ENCODE assay signal across 11 cellular contexts in genomic region chrX:83416273-83416672, GRCh38.
A peak's percentile ranks its signal among the peaks of the same experiment; 100 is the strongest.
DNase-seq lines count a peak whose midpoint lies in the region; FAIRE-seq and TF ChIP-seq lines count a peak whose summit lies in the region.
"Had no signal": no experiment of that assay in that cellular context is flagged by ENCODE, and none has a peak within 500 bp of the region (broad histone marks: within the 10 kb centered on the region; RNA-seq: fewer than 3 reads in every experiment).

No MANE protein-coding gene starts in this region.

- H3K36me3 Mint-ChIP-seq in T-helper 2 cell treated with Interferon-gamma antibody and Interleukin-4, amounts not matched to agents 5 μg/mL and 100 μg/mL, for 36 hours (ENCODE audit: low read depth): no peaks in the 10 kb centered on the region

- H3K4me3 Mint-ChIP-seq in T-helper 2 cell treated with Interferon-gamma antibody and Interleukin-4, amounts not matched to agents 5 μg/mL and 100 μg/mL, for 36 hours: no peak overlapping the region

- no peak overlapping the region for H3K27ac Mint-ChIP-seq in T-helper 2 cell treated with Interferon-gamma antibody and Interleukin-4, amounts not matched to agents 5 μg/mL and 100 μg/mL, for 36 hours

- H3K36me3 ChIP-seq in HEK293 (ENCODE audit: control insufficient read depth in 2 of 2, insufficient read depth in 1 of 2, low read length in 2 of 2): no peaks in the 10 kb centered on the region

- DNase-seq in DMS53 (lab: John Stamatoyannopoulos, UW): peak; percentile 72
- no peak for DNase-seq in RCC 7860 (ENCODE audit: low spot score)
- DNase-seq in coronary artery (ENCODE audit: low spot score): no peak
- no peak for DNase-seq in T-helper 2 cell treated with Interferon-gamma antibody and Interleukin-4, amounts not matched to agents 5 μg/mL and 100 μg/mL, for 36 hours (ENCODE audit: low spot score)
- no peak for DNase-seq in NCI-H446 (lab: John Stamatoyannopoulos, UW)
- DNase-seq in activated T-cell treated with anti-CD3 and anti-CD28 coated beads, Interleukin-2, amount 50 U/mL, for 48 hours: no peak
- DNase-seq: Calu3; NCI-H2227 treated with DMSO at 0.1 percent for 48 hours; stimulated activated naive CD4-positive, alpha-beta T cell treated with Interleukin-2 at 50 U/mL for 16 hours had no signal

- no peaks in the 10 kb centered on the region for H3K27me3 Mint-ChIP-seq in T-helper 2 cell treated with Interferon-gamma antibody and Interleukin-4, amounts not matched to agents 5 μg/mL and 100 μg/mL, for 36 hours (ENCODE audit: low read depth)

- H3K9me3 Mint-ChIP-seq in T-helper 2 cell treated with Interferon-gamma antibody and Interleukin-4, amounts not matched to agents 5 μg/mL and 100 μg/mL, for 36 hours: no peaks in the 10 kb centered on the region

- no peaks in the 10 kb centered on the region for H3K4me1 ChIP-seq in HEK293 (ENCODE audit: control insufficient read depth, insufficient read depth, low read length)

- H3K4me3 ChIP-seq in HEK293 (ENCODE audit: low read depth, low read length) (no peak overlapping the region), coronary artery (no peak overlapping the region)

- FAIRE-seq in RCC 7860 (lab: Jason Lieb, UNC): peak; percentile 73
- FAIRE-seq in islet of Langerhans (lab: Jason Lieb, UNC): peak; percentile 79

- POLR2A ChIA-PET in HEK293 (lab: Yijun Ruan, JAX): no interaction called here

- no peaks in the 10 kb centered on the region for H3K9me3 ChIP-seq in HEK293 (ENCODE audit: control insufficient read depth, insufficient read depth, low read depth, low read length)

- no peak overlapping the region for H3K27ac ChIP-seq in HEK293 (ENCODE audit: extremely low read depth, low read depth, low read length)
- no peak overlapping the region for H3K27ac ChIP-seq in coronary artery

- TF ChIP-seq CTCF in HEK293 (tag by site-specific recombination; IDR thresholded peaks at IDR 0.05) (no peak), coronary artery (IDR thresholded peaks at IDR 0.05) (no peak)

- CTCF ChIA-PET in HEK293 (lab: Yijun Ruan, JAX): interaction anchor here (0.6 to 1.3 kb wide), 5 partner anchors 11 to 1072 kb away, joined by 3 to 4 read pairs (median 3); no protein-coding TSS in a partner anchor

- no peaks in the 10 kb centered on the region for H3K4me1 Mint-ChIP-seq in T-helper 2 cell treated with Interferon-gamma antibody and Interleukin-4, amounts not matched to agents 5 μg/mL and 100 μg/mL, for 36 hours (ENCODE audit: low read depth)

TF ChIP-seq in HEK293, 187 proteins besides CTCF, POLR2A, EP300 and RAD21:
- TF ChIP-seq FEZF1 (tag by site-specific recombination; IDR thresholded peaks at IDR 0.05) (no peak), ZNF214 (tag by site-specific recombination; IDR thresholded peaks at IDR 0.05; ENCODE audit: borderline replicate concordance) (no peak), ZXDB (tag by site-specific recombination; IDR thresholded peaks at IDR 0.05) (no peak), OVOL3 (tag by site-specific recombination; IDR thresholded peaks at IDR 0.05) (no peak), ZNF558 (tag by site-specific recombination; IDR thresholded peaks at IDR 0.05) (no peak), ZNF138 (tag by site-specific recombination; IDR thresholded peaks at IDR 0.05; ENCODE audit: borderline replicate concordance) (no peak), ZNF654 (tag by site-specific recombination; IDR thresholded peaks at IDR 0.05; ENCODE audit: low read depth) (0 out of 2 replicates have a peak, but pooled peaks have one; percentile 4)
